In the genomic region with DNA sequence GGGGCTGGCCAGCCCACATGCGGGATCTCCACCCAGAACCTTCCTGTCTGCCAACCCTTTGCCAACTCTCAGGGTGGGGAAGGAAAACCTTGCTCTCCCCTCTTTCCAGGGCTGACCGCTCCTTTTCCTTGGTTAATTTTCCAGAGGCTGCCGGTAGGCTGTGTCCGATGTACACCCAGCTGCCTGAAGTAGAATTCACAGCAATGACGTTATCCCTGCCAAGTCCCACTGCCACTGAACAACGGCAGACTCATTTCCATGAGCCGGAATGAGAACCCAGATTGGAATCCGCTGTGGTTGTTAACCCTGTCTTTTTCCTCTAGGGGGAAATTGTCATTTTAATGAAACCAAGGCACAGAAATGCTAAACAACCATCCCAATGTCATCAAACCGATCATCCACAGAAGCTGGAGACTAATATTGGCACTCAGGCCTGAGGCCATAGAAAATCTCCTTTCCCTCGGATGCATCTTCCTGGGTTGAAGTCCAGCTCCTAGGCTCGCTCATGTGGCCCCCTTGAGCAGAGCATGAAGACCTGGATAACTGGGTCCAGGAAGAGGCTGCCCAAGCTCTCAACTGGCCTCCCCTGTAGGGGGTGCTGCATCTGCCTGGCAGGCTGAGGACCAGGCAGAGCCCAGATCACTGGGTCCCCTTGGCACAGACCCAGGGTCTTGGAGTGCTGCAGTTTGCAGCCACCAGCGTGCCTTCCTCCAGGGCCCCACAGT, we compare ENCODE assay signal across 16 cellular contexts. TPM values are rescaled to one million over a fixed set of nuclear protein-coding genes. Genes with fewer than 3 reads are reported as not detected.
DNase-seq lines count a peak whose midpoint lies in the region; ATAC-seq, FAIRE-seq and TF ChIP-seq lines count a peak whose summit lies in the region.
"Had no signal": no experiment of that assay in that cellular context is flagged by ENCODE, and none has a peak within 500 bp of the region (broad histone marks: within the 10 kb centered on the region; RNA-seq: fewer than 3 reads in every experiment).

No MANE protein-coding gene starts in this region.

- no TSS peak for BruUV-seq in K562 (replicated peaks; lab: Mats Ljungman, UMichigan)

- H3K9me1 ChIP-seq in K562 (ENCODE audit: control insufficient read depth, insufficient read depth, low read length) = no peaks in the 10 kb centered on the region

- FAIRE-seq in K562 (lab: Jason Lieb, UNC) (peak; percentile 23), HTR-8/SVneo (lab: Jason Lieb, UNC) (no peak)

- WGBS in K562 (ENCODE audit: insufficient coverage, low coverage, missing lambda C conversion rate) = 20% methylated on average over 12 of the region's 12 CpGs

- CTCF ChIA-PET in K562 (lab: Yijun Ruan, JAX; ENCODE audit: low intra/inter-chr PET ratio) = no interaction called here
- CTCF ChIA-PET in CD4-positive, alpha-beta memory T cell (lab: Charles Lee; ENCODE audit: partially characterized antibody) = no interaction called here

- TF ChIP-seq CTCF in AG09309 (IDR thresholded peaks at IDR 0.05; ENCODE audit: control insufficient read depth, insufficient read depth, low read depth, low read length, missing control alignments) (peak; percentile 32), HFFc6 (IDR thresholded peaks at IDR 0.05) (peak; percentile 65), K562 (IDR thresholded peaks at IDR 0.05 in 2 of 3, conservative IDR thresholded peaks at IDR 0.05 in 1 of 3; ENCODE audit: insufficient read depth in 2 of 3, low read depth in 1 of 3, low read length in 3 of 3) (peak; percentile 31 to 61 (median 42); a peak in 4 of 6 replicates)

- peak overlapping the region in 1 of 2 experiments; percentile 60; a peak in 2 of 4 replicates for H3K9ac ChIP-seq in K562 (ENCODE audit: insufficient read depth in 1 of 2, low read depth in 2 of 2, low read length in 2 of 2)

- ATAC-seq in K562 = peak; percentile 38; the same call in 2 of the 3 replicates

- peaks cover 12 to 17% of the 10 kb centered on the region in 2 experiments; a peak in 4 of 5 replicates for H3K4me1 ChIP-seq in K562 (replicated peaks in 1 of 2; ENCODE audit: control insufficient read depth in 2 of 2, insufficient read depth in 2 of 2, low read length in 2 of 2)
- no peaks in the 10 kb centered on the region for H3K4me1 ChIP-seq in CD4-positive, alpha-beta memory T cell (ENCODE audit: insufficient read depth, low read length)
- H3K4me1 ChIP-seq: esophagus muscularis mucosa, spleen, upper lobe of right lung had no signal

- no peak overlapping the region for H3K4me2 ChIP-seq in K562 (ENCODE audit: insufficient read depth, low read length)

- peaks cover 28% of the 10 kb centered on the region for H3K4me1 Mint-ChIP-seq in HFFc6 (ENCODE audit: low read depth)
- H3K4me1 Mint-ChIP-seq in CD4-positive, alpha-beta memory T cell = no peaks in the 10 kb centered on the region
- H3K4me1 Mint-ChIP-seq: IgD-negative memory B cell, naive B cell had no signal

- H3K27me3 ChIP-seq in K562 (ENCODE audit: control insufficient read depth in 2 of 2, insufficient read depth in 2 of 2, low read length in 2 of 2) = peaks cover 0 to 25% of the 10 kb centered on the region in 2 experiments; a peak in 2 of 5 replicates
- H3K27me3 ChIP-seq in CD4-positive, alpha-beta memory T cell (ENCODE audit: insufficient read depth, low read length) = no peaks in the 10 kb centered on the region
- H3K27me3 ChIP-seq: spleen, upper lobe of right lung had no signal

- no peaks in the 10 kb centered on the region for H3K36me3 ChIP-seq in K562 (ENCODE audit: control insufficient read depth, insufficient read depth, low read length)
- H3K36me3 ChIP-seq in CD4-positive, alpha-beta memory T cell (ENCODE audit: insufficient read depth, low read length) = no peaks in the 10 kb centered on the region
- H3K36me3 ChIP-seq: esophagus muscularis mucosa, spleen, upper lobe of right lung had no signal

- TF ChIP-seq RAD21 in K562 (CRISPR knock-in tag; conservative IDR thresholded peaks at IDR 0.05 in 1 of 2, IDR thresholded peaks at IDR 0.05 in 1 of 2) = no peak

- peaks cover 1% of the 10 kb centered on the region; the same call in 1 of the 2 replicates for H3K27me3 Mint-ChIP-seq in HFFc6 (ENCODE audit: insufficient read depth)
- no peaks in the 10 kb centered on the region for H3K27me3 Mint-ChIP-seq in CD4-positive, alpha-beta memory T cell
- H3K27me3 Mint-ChIP-seq: naive B cell had no signal

- no peaks in the 10 kb centered on the region for H3K79me2 ChIP-seq in K562 (ENCODE audit: control insufficient read depth, insufficient read depth, low read length)

- DNase-seq in AG09309 (ENCODE audit: low read depth) (peak; percentile 25), HFFc6 (peak; percentile 57), K562 (ENCODE audit: extremely low read depth in 1 of 4, low spot score in 3 of 4) (no peak), kidney tubule cell (ENCODE audit: low spot score) (peak; percentile 81), HTR-8/SVneo (ENCODE audit: insufficient read length, low spot score) (no peak), T-helper 1 cell (no peak), NCI-H2196 (lab: John Stamatoyannopoulos, UW; ENCODE audit: unreplicated experiment) (no peak)
- no peak for DNase-seq in CD4-positive, alpha-beta memory T cell
- DNase-seq: activated CD4-positive, alpha-beta T cell treated with anti-CD3 and anti-CD28 coated beads for 48 hours; islet precursor cell; naive B cell; spleen; upper lobe of right lung had no signal

- peak overlapping the region; percentile 58 for H2AFZ ChIP-seq in K562 (ENCODE audit: low read depth, low read length)

- peak overlapping the region; percentile 22 for H3K27ac Mint-ChIP-seq in HFFc6
- no peak overlapping the region for H3K27ac Mint-ChIP-seq in CD4-positive, alpha-beta memory T cell
- H3K27ac Mint-ChIP-seq: activated T-helper 1 cell treated with anti-CD3 and anti-CD28 coated beads, Interleukin-12 subunit alpha, Interleukin-12 subunit beta, Interleukin-2, Interleukin-4 antibody, amounts not matched to agents 30 ng/mL and 10 ng/mL and 1 ng/mL, durations not matched to agents 14 hours and 24 hours and 36 hours; IgD-negative memory B cell; naive B cell had no signal

- no peaks in the 10 kb centered on the region for H3K36me3 Mint-ChIP-seq in HFFc6 (ENCODE audit: low read depth)
- no peaks in the 10 kb centered on the region for H3K36me3 Mint-ChIP-seq in CD4-positive, alpha-beta memory T cell
- H3K36me3 Mint-ChIP-seq: IgD-negative memory B cell, naive B cell had no signal

- no peak overlapping the region for H3K27ac ChIP-seq in K562 (ENCODE audit: extremely low read depth, low read depth, low read length)
- H3K27ac ChIP-seq in CD4-positive, alpha-beta memory T cell (ENCODE audit: low read depth, low read length) = no peak overlapping the region
- H3K27ac ChIP-seq: esophagus muscularis mucosa, spleen, upper lobe of right lung had no signal

- H3K9me3 Mint-ChIP-seq in HFFc6 = no peaks in the 10 kb centered on the region
- no peaks in the 10 kb centered on the region for H3K9me3 Mint-ChIP-seq in CD4-positive, alpha-beta memory T cell
- H3K9me3 Mint-ChIP-seq: activated T-helper 1 cell treated with anti-CD3 and anti-CD28 coated beads, Interleukin-12 subunit alpha, Interleukin-12 subunit beta, Interleukin-2, Interleukin-4 antibody, amounts not matched to agents 30 ng/mL and 10 ng/mL and 1 ng/mL, durations not matched to agents 14 hours and 24 hours and 36 hours; IgD-negative memory B cell; naive B cell had no signal

- no peak for TF ChIP-seq POLR2A in K562 (conservative IDR thresholded peaks at IDR 0.05)

- no peaks in the 10 kb centered on the region for H4K20me1 ChIP-seq in K562 (replicated peaks; ENCODE audit: control insufficient read depth, insufficient read depth, low read length)

- no peak overlapping the region for H3K4me3 Mint-ChIP-seq in HFFc6
- no peak overlapping the region for H3K4me3 Mint-ChIP-seq in CD4-positive, alpha-beta memory T cell
- H3K4me3 Mint-ChIP-seq: activated T-helper 1 cell treated with anti-CD3 and anti-CD28 coated beads, Interleukin-12 subunit alpha, Interleukin-12 subunit beta, Interleukin-2, Interleukin-4 antibody, amounts not matched to agents 30 ng/mL and 10 ng/mL and 1 ng/mL, durations not matched to agents 14 hours and 24 hours and 36 hours; IgD-negative memory B cell; naive B cell had no signal

- H3K4me3 ChIP-seq in AG09309 (ENCODE audit: control insufficient read depth, low read depth, low read length) (no peak overlapping the region), K562 (no peak overlapping the region)
- H3K4me3 ChIP-seq in CD4-positive, alpha-beta memory T cell (ENCODE audit: low read length in 2 of 2) = no peak overlapping the region
- H3K4me3 ChIP-seq: esophagus muscularis mucosa, spleen, upper lobe of right lung had no signal

- intact Hi-C loops in K562 (cut with micrococcal nuclease) = no loop called here
- intact Hi-C loops in CD4-positive, alpha-beta memory T cell (cut with micrococcal nuclease) = no loop called here

- POLR2A ChIA-PET in K562 (lab: Yijun Ruan, JAX) = interaction anchor here (0.6 to 1.3 kb wide), 3 partner anchors 8 to 73 kb away, joined by 3 to 4 read pairs (median 3); no protein-coding TSS in a partner anchor
- POLR2A ChIA-PET in CD4-positive, alpha-beta memory T cell (lab: Charles Lee; ENCODE audit: partially characterized antibody) = no interaction called here

- in situ Hi-C loops in K562 (cut with MboI) = no loop called here

- TF ChIP-seq EP300 in K562 (IDR thresholded peaks at IDR 0.05; ENCODE audit: low read length) = no peak

- no peaks in the 10 kb centered on the region for H3K9me3 ChIP-seq in K562 (replicated peaks; ENCODE audit: control insufficient read depth, insufficient read depth, low read depth, low read length)
- no peaks in the 10 kb centered on the region for H3K9me3 ChIP-seq in CD4-positive, alpha-beta memory T cell (ENCODE audit: control insufficient read depth in 1 of 2, low read length in 2 of 2)
- H3K9me3 ChIP-seq: esophagus muscularis mucosa, spleen, upper lobe of right lung had no signal

RNA-seq across cellular contexts. Expression of a gene that starts 30.4 kb away (rescaled TPM):
- total RNA-seq in HFFc6 (2021; fragmentation: NEBNext Ultra II Directional; extraction: Animal tissue kit (Norgen Biotek cat#: 25700)) = not detected
- total RNA-seq in K562 (2011; cell fraction: chromatin; rRNA removed; ENCODE audit: low replicate concordance) = not detected in 2 replicates
- total RNA-seq in K562 (2011; cell fraction: nucleolus; rRNA removed) = not detected in 2 replicates
- not detected in 2 replicates for total RNA-seq in K562 (2011; cell fraction: nucleoplasm; rRNA removed)
- total RNA-seq in K562 (2014; rRNA removed) = not detected in 2 replicates
- total RNA-seq in K562 (2014; rRNA removed; fragmentation: Illumina TruSeq; extraction: Trizol) = not detected in 2 replicates
- not detected in 2 replicates for total RNA-seq in K562 (2015; rRNA removed; fragmentation: Illumina TruSeq; extraction: Trizol)
- total RNA-seq in K562 (2021) = not detected in 2 replicates
- not detected in 2 replicates for polyA plus RNA-seq in K562 (2011; rRNA removed)
- not detected in 2 replicates for polyA plus RNA-seq in K562 (2011; cell fraction: cytosol; rRNA removed)
- polyA plus RNA-seq in K562 (2011; cell fraction: nucleus; rRNA removed) = not detected in 2 replicates
- 0.04 TPM in 1 of 2 replicates, not detected in the other for polyA plus RNA-seq in K562 (2012)
- not detected in 2 replicates for polyA plus RNA-seq in K562 (2014; fragmentation: Illumina TruSeq; extraction: Trizol)
- polyA plus RNA-seq in K562 (2014; fragmentation: Nextera tagmentation; extraction: Ambion mirVana) = not detected
- not detected in 2 replicates for polyA plus RNA-seq in K562 (2014; rRNA removed)
- not detected in 2 replicates for polyA minus RNA-seq in K562 (2011; rRNA and poly(A)+ RNA removed)
- not detected in 2 replicates for polyA minus RNA-seq in K562 (2011; cell fraction: cytosol; rRNA and poly(A)+ RNA removed)
- polyA minus RNA-seq in K562 (2011; cell fraction: nucleus; rRNA and poly(A)+ RNA removed) = not detected in 2 replicates
- total RNA-seq in CD4-positive, alpha-beta memory T cell = not detected
- not detected for polyA plus RNA-seq in CD4-positive, alpha-beta memory T cell
- total RNA-seq: spleen had no signal
- polyA plus RNA-seq: IgD-negative memory B cell had no signal

Comparison
In these comparisons a context has a peak if more than half of its experiments do, and no peak if none do; other contexts are left out.
1. DNase-seq: peak in AG09309 (single experiment), HFFc6 (single experiment) and kidney tubule cell (single experiment); none in K562 (0 of 4), CD4-positive, alpha-beta memory T cell (0 of 5), HTR-8/SVneo (single experiment), T-helper 1 cell (0 of 5) and NCI-H2196 (single experiment).
2. Peak in every context shown above with its lines, with median percentiles within 50 percentile points of each other: CTCF ChIP-seq.